ENCODE assay signal across 7 cellular contexts in the genomic region with DNA sequence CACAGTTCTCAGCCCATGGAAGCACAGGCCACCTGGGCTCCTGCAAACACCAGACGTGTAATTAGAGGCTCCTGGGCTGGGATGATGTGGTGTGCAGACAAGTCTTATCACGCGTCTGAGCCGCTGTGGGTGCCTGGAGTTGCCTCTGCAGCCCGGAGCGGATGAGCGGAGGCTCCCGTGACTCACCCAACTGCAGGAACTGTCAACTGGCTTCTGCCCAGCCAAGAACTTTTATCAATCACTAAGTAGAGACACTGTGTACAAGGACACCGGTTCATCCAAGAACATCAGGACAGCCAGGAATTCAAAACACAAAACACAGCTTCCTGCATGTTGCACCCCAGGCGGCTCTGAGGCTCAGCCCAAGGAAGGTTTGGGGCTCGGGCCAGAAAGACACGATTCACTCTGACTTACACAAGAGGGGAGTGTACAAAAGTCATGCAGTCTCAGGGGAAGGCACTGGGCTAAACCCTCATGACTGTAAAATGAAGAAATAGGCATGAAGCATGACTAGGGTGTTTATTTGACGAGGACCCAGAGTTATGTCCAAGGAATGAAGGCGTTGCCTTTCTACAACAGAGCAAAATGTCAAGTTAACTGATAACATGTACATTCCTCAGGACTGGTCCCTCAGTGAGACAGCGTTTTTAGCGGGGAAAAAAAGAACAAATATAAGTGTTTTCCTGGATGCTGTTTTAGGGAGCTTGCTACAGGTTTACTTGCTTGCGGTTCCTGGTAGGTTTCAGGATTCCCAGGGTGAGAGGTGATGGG. TPM values are rescaled to one million over a fixed set of nuclear protein-coding genes. Genes with fewer than 3 reads are reported as not detected.
A peak's percentile ranks its signal among the peaks of the same experiment; 100 is the strongest.
DNase-seq lines count a peak whose midpoint lies in the region; ATAC-seq, FAIRE-seq and TF ChIP-seq lines count a peak whose summit lies in the region.

No MANE protein-coding gene starts in this region.

- H3K4me1 ChIP-seq in Peyer's patch (peaks cover 0 to 9% (median 0%) of the 10 kb centered on the region in 4 donors), fibroblast of lung (ENCODE audit: control insufficient read depth, extremely low read depth, insufficient read depth, low read length) (peaks cover 31% of the 10 kb centered on the region), parathyroid adenoma (peaks cover 19% of the 10 kb centered on the region)

- no peaks in the 10 kb centered on the region for H3K9me3 Mint-ChIP-seq in activated CD4-positive, alpha-beta T cell treated with anti-CD3 and anti-CD28 coated beads, Interleukin-2, amount 10 ng/mL, durations not matched to agents 24 days and 14 days

- TF ChIP-seq CTCF in Peyer's patch (IDR thresholded peaks at IDR 0.05) (no peak), fibroblast of lung (conservative IDR thresholded peaks at IDR 0.05 in 1 of 2, IDR thresholded peaks at IDR 0.05 in 1 of 2; ENCODE audit: low read depth in 1 of 2, low read length in 2 of 2) (no peak), parathyroid adenoma (IDR thresholded peaks at IDR 0.05) (no peak)

- no peaks in the 10 kb centered on the region for H3K36me3 Mint-ChIP-seq in activated CD4-positive, alpha-beta T cell treated with anti-CD3 and anti-CD28 coated beads, Interleukin-2, amount 10 ng/mL, durations not matched to agents 24 days and 14 days (ENCODE audit: low read depth)

- H3K27ac ChIP-seq in Peyer's patch (peak overlapping the region; percentile 28 to 78 (median 42)), fibroblast of lung (ENCODE audit: insufficient read depth, low read length) (peak overlapping the region; percentile 96), parathyroid adenoma (peak overlapping the region; percentile 82)

- H3K4me2 ChIP-seq in fibroblast of lung (ENCODE audit: extremely low read depth, insufficient read depth, low read length), result peak overlapping the region; percentile 72
- peak overlapping the region; percentile 40 for H3K4me2 ChIP-seq in parathyroid adenoma (ENCODE audit: low read length)

- no peaks in the 10 kb centered on the region for H3K27me3 ChIP-seq in Peyer's patch
- H3K27me3 ChIP-seq in fibroblast of lung (ENCODE audit: control insufficient read depth, insufficient read depth, low read length), result no peaks in the 10 kb centered on the region
- H3K27me3 ChIP-seq in parathyroid adenoma (ENCODE audit: control insufficient read depth, insufficient read depth, low read length), result no peaks in the 10 kb centered on the region

- no peak for TF ChIP-seq POLR2A in Peyer's patch (IDR thresholded peaks at IDR 0.05)

- no peaks in the 10 kb centered on the region for H3K79me2 ChIP-seq in fibroblast of lung (ENCODE audit: control insufficient read depth, insufficient read depth, low read length)
- no peaks in the 10 kb centered on the region for H3K79me2 ChIP-seq in parathyroid adenoma

- no peak overlapping the region for H3K27ac Mint-ChIP-seq in activated CD4-positive, alpha-beta T cell treated with anti-CD3 and anti-CD28 coated beads, Interleukin-2, amount 10 ng/mL, durations not matched to agents 24 days and 14 days

- peaks cover 0 to under 1% (median 0%) of the 10 kb centered on the region in 3 donors for H3K36me3 ChIP-seq in Peyer's patch
- H3K36me3 ChIP-seq in fibroblast of lung (ENCODE audit: control insufficient read depth, insufficient read depth, low read length), result peaks cover 3% of the 10 kb centered on the region
- no peaks in the 10 kb centered on the region for H3K36me3 ChIP-seq in parathyroid adenoma (ENCODE audit: control insufficient read depth, insufficient read depth, low read length)

- H3K27me3 Mint-ChIP-seq in activated CD4-positive, alpha-beta T cell treated with anti-CD3 and anti-CD28 coated beads, Interleukin-2, amount 10 ng/mL, durations not matched to agents 24 days and 14 days, result no peaks in the 10 kb centered on the region

- FAIRE-seq in HTR-8/SVneo (lab: Jason Lieb, UNC), result peak; percentile 49

- H3K4me3 Mint-ChIP-seq in activated CD4-positive, alpha-beta T cell treated with anti-CD3 and anti-CD28 coated beads, Interleukin-2, amount 10 ng/mL, durations not matched to agents 24 days and 14 days, result no peak overlapping the region

- intact Hi-C loops in activated CD4-positive, alpha-beta T cell treated with anti-CD3 and anti-CD28 coated beads, Interleukin-2, amount 10 ng/mL, durations not matched to agents 24 days and 14 days (cut with micrococcal nuclease), result no loop called here

- no peak for ATAC-seq in GM18868 (IDR thresholded peaks at IDR 0.05; ENCODE audit: unreplicated experiment)

- H3K9me3 ChIP-seq in Peyer's patch, result no peaks in the 10 kb centered on the region
- no peaks in the 10 kb centered on the region for H3K9me3 ChIP-seq in fibroblast of lung (ENCODE audit: control insufficient read depth, insufficient read depth, low read depth, low read length)
- no peaks in the 10 kb centered on the region for H3K9me3 ChIP-seq in parathyroid adenoma (ENCODE audit: control insufficient read depth, low read length)

- H3K9ac ChIP-seq in fibroblast of lung (ENCODE audit: insufficient read depth, low read length), result peak overlapping the region; percentile 57
- no peak overlapping the region for H3K9ac ChIP-seq in parathyroid adenoma

- no peaks in the 10 kb centered on the region for H4K20me1 ChIP-seq in fibroblast of lung (ENCODE audit: control insufficient read depth, extremely low read depth, insufficient read depth, low read length)

- H2AFZ ChIP-seq in fibroblast of lung (ENCODE audit: low read length) (peak overlapping the region; percentile 43), parathyroid adenoma (peak overlapping the region; percentile 68)

- H3K4me3 ChIP-seq in Peyer's patch (no peak overlapping the region), fibroblast of lung (replicated peaks in 1 of 4; ENCODE audit: control extremely low read depth in 1 of 4, insufficient read depth in 1 of 4, low read depth in 3 of 4, low read length in 4 of 4) (peak overlapping the region in 3 of 4 experiments; percentile 13 to 26 (median 21)), parathyroid adenoma (ENCODE audit: low read depth, low read length) (no peak overlapping the region)

- H3K4me1 Mint-ChIP-seq in activated CD4-positive, alpha-beta T cell treated with anti-CD3 and anti-CD28 coated beads, Interleukin-2, amount 10 ng/mL, durations not matched to agents 24 days and 14 days, result peaks cover 4% of the 10 kb centered on the region

- DNase-seq in HTR-8/SVneo (ENCODE audit: insufficient read length, low spot score) (peak; percentile 75), Peyer's patch (peak; percentile 37 to 84 (median 69)), fibroblast of lung (ENCODE audit: low read depth in 2 of 2) (peak; percentile 95 to 99)
- DNase-seq in effector CD8-positive, alpha-beta T cell (lab: John Stamatoyannopoulos, UW), result no peak
- no peak for DNase-seq in activated CD4-positive, alpha-beta T cell treated with anti-CD3 and anti-CD28 coated beads, Interleukin-2, amount 10 ng/mL, durations not matched to agents 24 days and 14 days

RNA-seq across cellular contexts. Expression of gene ERRFI1, which starts 21.1 kb away (rescaled TPM):
- total RNA-seq in Peyer's patch (10 to 100 TPM; 26.4 to 96.8 (median 61.2) TPM), fibroblast of lung (46.2 and 53.9 TPM in 2 replicates)
- 78.2 and 105 TPM in 2 replicates for polyA plus RNA-seq in fibroblast of lung
- 41.8 and 52.6 TPM in 2 replicates for polyA plus RNA-seq in fibroblast of lung (2012)
- 8.9 and 27.3 TPM in 2 replicates for polyA minus RNA-seq in fibroblast of lung (ENCODE audit: low replicate concordance)
- total RNA-seq in activated CD4-positive, alpha-beta T cell treated with anti-CD3 and anti-CD28 coated beads, Interleukin-2, amount 10 ng/mL, durations not matched to agents 24 days and 14 days, result 2.0 TPM in 2 replicates

RNA-seq across cellular contexts. Expression of gene PARK7, which starts 43.5 kb away (rescaled TPM):
- total RNA-seq in Peyer's patch, result 10 to 100 TPM; 48.2 to 85.8 (median 73.5) TPM
- total RNA-seq in fibroblast of lung, result 251 and 264 TPM in 2 replicates
- 513 and 651 TPM in 2 replicates for polyA plus RNA-seq in fibroblast of lung
- polyA plus RNA-seq in fibroblast of lung (2012), result 461 and 544 TPM in 2 replicates
- polyA minus RNA-seq in fibroblast of lung (ENCODE audit: low replicate concordance), result 22.8 and 26.5 TPM in 2 replicates
- total RNA-seq in activated CD4-positive, alpha-beta T cell treated with anti-CD3 and anti-CD28 coated beads, Interleukin-2, amount 10 ng/mL, durations not matched to agents 24 days and 14 days, result 409 and 426 TPM in 2 replicates

Comparison
In these comparisons a context has a peak if more than half of its experiments do, and no peak if none do; other contexts are left out.
1. DNase-seq: peak in HTR-8/SVneo (single experiment), Peyer's patch (3 of 3) and fibroblast of lung (2 of 2); none in effector CD8-positive, alpha-beta T cell (single experiment) and activated CD4-positive, alpha-beta T cell treated with anti-CD3 and anti-CD28 coated beads, Interleukin-2, amount 10 ng/mL, durations not matched to agents 24 days and 14 days (single experiment).
2. H3K27ac ChIP-seq: peak in every context shown above with its lines; median percentile 96 in fibroblast of lung; 82 in parathyroid adenoma; 42 in Peyer's patch.
3. H3K4me3 ChIP-seq: peak in fibroblast of lung (3 of 4); none in Peyer's patch (0 of 4) and parathyroid adenoma (single experiment).